Comparison of ENCODE assay signal across 22 cellular contexts in the genomic region with DNA sequence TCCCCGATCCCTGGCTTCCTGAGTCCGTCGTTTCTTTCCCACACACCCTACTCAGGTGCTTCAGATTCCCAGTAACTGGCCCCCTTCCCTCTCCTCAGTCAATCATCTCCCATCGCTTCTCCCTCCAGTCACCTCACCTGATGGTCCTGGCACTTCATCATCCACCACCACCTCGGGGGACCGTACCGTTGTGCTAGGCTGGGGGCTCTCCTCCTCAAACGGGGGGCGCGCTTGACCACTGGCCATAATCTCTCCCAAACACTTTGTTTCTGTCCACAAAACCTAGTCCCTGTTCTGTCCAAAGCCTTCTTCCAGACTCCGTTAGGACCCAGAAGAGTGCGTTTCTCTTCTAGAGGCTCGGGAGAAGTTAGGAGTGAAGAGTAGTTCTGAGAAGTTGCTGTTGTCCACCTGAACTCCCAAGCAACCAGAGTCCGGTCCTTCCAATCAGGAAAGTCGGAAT. TPM values are rescaled to one million over a fixed set of nuclear protein-coding genes. Genes with fewer than 3 reads are reported as not detected.
A peak's percentile ranks its signal among the peaks of the same experiment; 100 is the strongest.
DNase-seq lines count a peak whose midpoint lies in the region; ATAC-seq, FAIRE-seq and TF ChIP-seq lines count a peak whose summit lies in the region.
"Had no signal": no experiment of that assay in that cellular context is flagged by ENCODE, and none has a peak within 500 bp of the region (broad histone marks: within the 10 kb centered on the region; RNA-seq: fewer than 3 reads in every experiment).

A gene with protein sequence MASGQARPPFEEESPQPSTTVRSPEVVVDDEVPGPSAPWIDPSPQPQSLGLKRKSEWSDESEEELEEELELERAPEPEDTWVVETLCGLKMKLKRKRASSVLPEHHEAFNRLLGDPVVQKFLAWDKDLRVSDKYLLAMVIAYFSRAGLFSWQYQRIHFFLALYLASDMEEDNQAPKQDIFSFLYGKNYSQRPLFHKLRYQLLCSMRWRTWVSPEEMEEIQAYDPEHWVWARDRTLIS (minus strand): TSS at position 410 of the 460 bp plus-strand sequence. CDS start 164 bp downstream, at position 246.

- DNase-seq in IMR-90: no peak
- DNase-seq in chondrocyte (ENCODE audit: low spot score): peak; percentile 53
- peak; percentile 43 for DNase-seq in islet precursor cell
- no peak for DNase-seq in progenitor cell of endocrine pancreas (ENCODE audit: low spot score, unreplicated experiment)
- DNase-seq in activated effector memory CD4-positive, alpha-beta T cell treated with anti-CD3 and anti-CD28 coated beads, Interleukin-2, amount 50 U/mL, for 16 hours: no peak
- no peak for DNase-seq in kidney
- DNase-seq in activated effector memory CD4-positive, alpha-beta T cell treated with Interleukin-2 at 50 U/mL for 16 hours: no peak
- no peak for DNase-seq in mesenteric fat pad (ENCODE audit: low spot score)
- DNase-seq: C1 segment of cervical spinal cord; CD4-positive, alpha-beta memory T cell; COR-L47; DMS153; DND-41; GM23248; H7; HCEC 1CT had no signal

- peaks cover 29% of the 10 kb centered on the region for H3K27me3 ChIP-seq in IMR-90 (ENCODE audit: control insufficient read depth, insufficient read depth, low read length)

- no peak within 1 kb of the TSS for H3K23ac ChIP-seq in IMR-90 (ENCODE audit: low read depth, low read length)

- no peak within 1 kb of the TSS for H3K18ac ChIP-seq in IMR-90 (ENCODE audit: low read depth, low read length)

- H3K27me3 Mint-ChIP-seq in chondrocyte (ENCODE audit: low read depth) (peaks cover 21% of the 10 kb centered on the region), progenitor cell of endocrine pancreas (peaks cover 36% of the 10 kb centered on the region)

- H3K4ac ChIP-seq in IMR-90 (ENCODE audit: low read depth, low read length): no peak within 1 kb of the TSS

- H3K79me1 ChIP-seq in IMR-90 (ENCODE audit: low read depth in 1 of 2, low read length in 2 of 2): no peaks in the 10 kb centered on the region

- dilution Hi-C loops in IMR-90 (cut with HindIII; ENCODE audit: low sequenced_read_pairs, unreplicated experiment): no loop called here

- H3K9ac ChIP-seq in IMR-90 (ENCODE audit: low read depth, low read length) (no peak within 1 kb of the TSS), kidney (ENCODE audit: low read length in 2 of 2) (no peak within 1 kb of the TSS)
- H3K9ac ChIP-seq: GM23248 had no signal

- no peak within 1 kb of the TSS for H2AK5ac ChIP-seq in IMR-90 (ENCODE audit: low read depth, low read length)

- no peak within 1 kb of the TSS for H3K14ac ChIP-seq in IMR-90 (replicated peaks; ENCODE audit: low read depth, low read length)

- FAIRE-seq in kidney (lab: Jason Lieb, UNC): no peak
- FAIRE-seq: G401.6, GM12892, H1 had no signal

- H3K4me3 Mint-ChIP-seq in chondrocyte (ENCODE audit: unreplicated experiment) (no peak within 1 kb of the TSS), progenitor cell of endocrine pancreas (ENCODE audit: low read depth) (no peak within 1 kb of the TSS)
- H3K4me3 Mint-ChIP-seq: CD4-positive, alpha-beta memory T cell had no signal

- H3K4me3 ChIP-seq in IMR-90 (ENCODE audit: insufficient read depth, low read depth, low read length): no peak within 1 kb of the TSS
- no peak within 1 kb of the TSS for H3K4me3 ChIP-seq in kidney (ENCODE audit: low read length in 2 of 2)
- H3K4me3 ChIP-seq: GM23248 had no signal

- H3K9me3 ChIP-seq in IMR-90 (ENCODE audit: control insufficient read depth, insufficient read depth, low read length): 0 out of 2 replicates have a peak, but pooled peaks cover 2% of the 10 kb centered on the region
- H3K9me3 ChIP-seq in kidney (ENCODE audit: control insufficient read depth in 1 of 2, low read length in 2 of 2): no peaks in the 10 kb centered on the region

- no peak for ATAC-seq in IMR-90 (ENCODE audit: low read depth)

- H3K4me1 Mint-ChIP-seq in chondrocyte (ENCODE audit: low read depth) (no peaks in the 10 kb centered on the region), progenitor cell of endocrine pancreas (ENCODE audit: low read depth) (no peaks in the 10 kb centered on the region)
- H3K4me1 Mint-ChIP-seq: CD4-positive, alpha-beta memory T cell had no signal

- H2BK15ac ChIP-seq in IMR-90 (ENCODE audit: low read depth, low read length): no peak within 1 kb of the TSS

- H3K56ac ChIP-seq in IMR-90 (ENCODE audit: extremely low read depth, insufficient read depth, low read length): no peak within 1 kb of the TSS

- no peak within 1 kb of the TSS for H3K27ac Mint-ChIP-seq in chondrocyte (ENCODE audit: unreplicated experiment)
- peak within 1 kb of the TSS; percentile 46 for H3K27ac Mint-ChIP-seq in progenitor cell of endocrine pancreas

- no peaks in the 10 kb centered on the region for H4K20me1 ChIP-seq in IMR-90 (ENCODE audit: insufficient read depth, low read length)

- WGBS in IMR-90 (ENCODE audit: extremely low coverage in 2 of 2, insufficient read length in 1 of 2), 2 experiments: 80% methylated on average over 1 of the region's 15 CpGs; no CpG with 5 or more reads in 1 of the 2 experiments

- H3K4me1 ChIP-seq in IMR-90 (ENCODE audit: control insufficient read depth, insufficient read depth, low read length) (no peaks in the 10 kb centered on the region), kidney (ENCODE audit: control insufficient read depth in 1 of 2, insufficient read depth in 1 of 2, low read depth in 1 of 2, low read length in 2 of 2) (no peaks in the 10 kb centered on the region)

- TF ChIP-seq RAD21 in IMR-90 (IDR thresholded peaks at IDR 0.05; ENCODE audit: low read length): no peak

- H4K8ac ChIP-seq in IMR-90 (ENCODE audit: low read depth in 2 of 2, low read length in 2 of 2): no peak within 1 kb of the TSS

- intact Hi-C loops in IMR-90 (cut with micrococcal nuclease) (no loop called here), kidney (cut with DNase I) (no loop called here)

- in situ Hi-C loops in IMR-90 (cut with MboI; ENCODE audit: low sequenced_read_pairs): loop anchor here (10.0 to 25.0 kb wide), 2 partner anchors 343 to 671 kb away; partner anchors contain the start of gene ALOX12B

- H2BK20ac ChIP-seq in IMR-90 (ENCODE audit: low read depth, low read length): no peak within 1 kb of the TSS

- H2BK5ac ChIP-seq in IMR-90 (ENCODE audit: low read depth, low read length, poor library complexity, severe bottlenecking): no peak within 1 kb of the TSS

- H3K36me3 ChIP-seq in IMR-90 (ENCODE audit: control insufficient read depth, insufficient read depth, low read length) (no peaks in the 10 kb centered on the region), kidney (ENCODE audit: control insufficient read depth in 1 of 2, insufficient read depth in 2 of 2, low read length in 2 of 2) (no peaks in the 10 kb centered on the region)

- no peak within 1 kb of the TSS for H2BK120ac ChIP-seq in IMR-90 (ENCODE audit: low read depth, low read length)

- H2AFZ ChIP-seq in IMR-90 (replicated peaks; ENCODE audit: low read length, poor library complexity): peak within 1 kb of the TSS; percentile 28
- H2AFZ ChIP-seq: GM23248 had no signal

- H2AK9ac ChIP-seq in IMR-90 (replicated peaks; ENCODE audit: low read depth, low read length, poor library complexity): no peak within 1 kb of the TSS

- CTCF ChIA-PET in IMR-90 (lab: Yijun Ruan, JAX): interaction anchor here (1.1 kb wide), 1 partner anchor 13 kb away, joined by 3 read pairs; no protein-coding TSS in a partner anchor

- H4K5ac ChIP-seq in IMR-90 (ENCODE audit: low read depth, low read length): no peak within 1 kb of the TSS

- H3K27ac ChIP-seq in IMR-90 (ENCODE audit: insufficient read depth, low read length) (no peak within 1 kb of the TSS), kidney (ENCODE audit: low read depth in 2 of 2, low read length in 2 of 2) (no peak within 1 kb of the TSS)
- H3K27ac ChIP-seq: GM23248 had no signal

- BruUV-seq in IMR-90 (replicated peaks; lab: Mats Ljungman, UMichigan): no TSS peak

- H3K4me2 ChIP-seq in IMR-90 (ENCODE audit: low read depth, low read length): no peak within 1 kb of the TSS

- no peaks in the 10 kb centered on the region for H3K9me1 ChIP-seq in IMR-90 (ENCODE audit: insufficient read depth, low read length)

- H3K36me3 Mint-ChIP-seq in chondrocyte (ENCODE audit: low read depth): peaks cover 2% of the 10 kb centered on the region
- no peaks in the 10 kb centered on the region for H3K36me3 Mint-ChIP-seq in progenitor cell of endocrine pancreas (ENCODE audit: insufficient read depth)
- H3K36me3 Mint-ChIP-seq: CD4-positive, alpha-beta memory T cell had no signal

- TF ChIP-seq CTCF in IMR-90 (conservative IDR thresholded peaks at IDR 0.05; ENCODE audit: low read depth, low read length) (no peak), chondrocyte (IDR thresholded peaks at IDR 0.05) (no peak), progenitor cell of endocrine pancreas (IDR thresholded peaks at IDR 0.05; ENCODE audit: unreplicated experiment) (no peak), kidney (IDR thresholded peaks at IDR 0.05; ENCODE audit: borderline replicate concordance, extremely low read depth, insufficient read depth) (no peak)

- H3K9me3 Mint-ChIP-seq in chondrocyte (ENCODE audit: low read depth) (peaks cover 5% of the 10 kb centered on the region), progenitor cell of endocrine pancreas (ENCODE audit: low read depth) (peaks cover 12% of the 10 kb centered on the region)
- H3K9me3 Mint-ChIP-seq: CD4-positive, alpha-beta memory T cell had no signal

- POLR2A ChIA-PET in IMR-90 (lab: Charles Lee; ENCODE audit: unreplicated experiment): no interaction called here

- H4K91ac ChIP-seq in IMR-90 (ENCODE audit: insufficient read depth, low read depth, low read length): no peak within 1 kb of the TSS

- no peak for TF ChIP-seq POLR2A in IMR-90 (IDR thresholded peaks at IDR 0.05; ENCODE audit: low read depth, low read length)

TF ChIP-seq in IMR-90, 13 proteins besides CTCF, POLR2A, EP300 and RAD21 (continues in another document):
- no peak for TF ChIP-seq MAZ (IDR thresholded peaks at IDR 0.05; ENCODE audit: borderline replicate concordance, low read depth, low read length)
- TF ChIP-seq MAFK (IDR thresholded peaks at IDR 0.05; ENCODE audit: low read depth, low read length): no peak
- no peak for TF ChIP-seq NFE2L2 (IDR thresholded peaks at IDR 0.05; ENCODE audit: low read depth, low read length)
- no peak for TF ChIP-seq RCOR1 (IDR thresholded peaks at IDR 0.05; ENCODE audit: insufficient replicate concordance, low read length)

RNA-seq across cellular contexts. Expression of the gene that starts here (rescaled TPM):
- total RNA-seq in IMR-90 (2012; rRNA removed) (not detected in 2 replicates), chondrocyte (not detected in 3 replicates), progenitor cell of endocrine pancreas (not detected in 2 replicates), kidney (not detected), mesenteric fat pad (not detected)
- polyA plus RNA-seq in IMR-90 (2012; rRNA removed) (not detected in 2 replicates), kidney (ENCODE audit: insufficient read depth, low read depth, low replicate concordance) (not detected)
- polyA plus RNA-seq in IMR-90 (2012; cell fraction: cytosol; rRNA removed): not detected in 2 replicates
- polyA plus RNA-seq in IMR-90 (2012; cell fraction: nucleus; rRNA removed; ENCODE audit: low replicate concordance): not detected in 2 replicates
- total RNA-seq: A172; A673; CD4-positive, alpha-beta memory T cell; GM23248; H1; H7 had no signal
- polyA plus RNA-seq: BJ; CD4-positive, alpha-beta memory T cell; GM23248; H1 had no signal

Comparison
In these comparisons a context has a peak if more than half of its experiments do, and no peak if none do; other contexts are left out.
1. Peak in DNase-seq in chondrocyte; RNA of the gene not detected or under 1 TPM.